ENCODE assay signal across 16 cellular contexts in the genomic region with DNA sequence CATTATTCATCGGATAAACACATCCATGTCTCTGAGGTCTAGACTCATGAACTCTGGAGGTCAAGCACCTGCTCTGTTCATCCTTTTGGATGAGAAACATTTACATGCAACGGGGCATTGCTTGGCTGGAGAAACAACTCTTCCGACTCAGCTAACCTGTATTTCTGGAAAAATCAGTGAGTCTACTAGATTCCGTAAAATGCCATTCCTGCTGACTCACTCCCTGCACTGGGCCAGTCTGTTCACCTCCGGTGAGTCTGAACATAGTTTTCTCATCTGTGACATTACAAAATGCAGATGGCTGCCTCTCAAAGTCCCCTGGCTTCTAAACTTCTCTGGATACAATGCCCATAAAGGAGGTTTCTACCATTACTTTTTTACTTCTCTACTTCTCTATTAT.
DNase-seq lines count a peak whose midpoint lies in the region; ATAC-seq, FAIRE-seq and TF ChIP-seq lines count a peak whose summit lies in the region.
"Had no signal": no experiment of that assay in that cellular context is flagged by ENCODE, and none has a peak within 500 bp of the region (broad histone marks: within the 10 kb centered on the region; RNA-seq: fewer than 3 reads in every experiment).

No MANE protein-coding gene starts in this region.

- H3K36me3 ChIP-seq in kidney (ENCODE audit: control insufficient read depth in 1 of 2, insufficient read depth in 2 of 2, low read length in 2 of 2) (no peaks in the 10 kb centered on the region), tibial nerve (no peaks in the 10 kb centered on the region)
- H3K36me3 ChIP-seq: BE2C had no signal

- TF ChIP-seq POLR2A in tibial nerve (IDR thresholded peaks at IDR 0.05), result no peak

- no peaks in the 10 kb centered on the region for H3K9me3 ChIP-seq in kidney (ENCODE audit: control insufficient read depth in 1 of 2, low read length in 2 of 2)
- H3K9me3 ChIP-seq in tibial nerve, result no peaks in the 10 kb centered on the region
- H3K9me3 ChIP-seq: BE2C had no signal

- no peaks in the 10 kb centered on the region for H3K27me3 ChIP-seq in tibial nerve
- H3K27me3 ChIP-seq: BE2C had no signal

- H3K27ac Mint-ChIP-seq in MCF 10A (ENCODE audit: low read depth, unreplicated experiment), result no peak overlapping the region
- peak overlapping the region; percentile 87 for H3K27ac Mint-ChIP-seq in type B pancreatic cell
- H3K27ac Mint-ChIP-seq: activated CD4-positive, alpha-beta memory T cell treated with anti-CD3 and anti-CD28 coated beads for 36 hours; activated T-cell treated with anti-CD3 and anti-CD28 coated beads, Interleukin-2, amount 50 U/mL, for 72 hours; dendritic cell treated with granulocyte-macrophage colony-stimulating factor and Interleukin-4, amounts not matched to agents 40 ng/mL and 50 ng/mL, for 4 days; stimulated activated effector memory CD8-positive, alpha-beta T cell treated with anti-CD3 and anti-CD28 coated beads, Interleukin-12 subunit alpha, Interleukin-12 subunit beta, amount 100 ng/mL, for 72 hours had no signal

- TF ChIP-seq CTCF in MCF 10A (IDR thresholded peaks at IDR 0.05; ENCODE audit: unreplicated experiment) (no peak), kidney (IDR thresholded peaks at IDR 0.05; ENCODE audit: borderline replicate concordance, extremely low read depth, insufficient read depth) (no peak), type B pancreatic cell (conservative IDR thresholded peaks at IDR 0.05) (no peak), tibial nerve (IDR thresholded peaks at IDR 0.05) (no peak)

- CTCF ChIA-PET in MCF 10A (lab: Yijun Ruan, JAX), result interaction anchor here (0.6 kb wide), 2 partner anchors 11 to 1095 kb away, joined by 3 to 4 read pairs; no protein-coding TSS in a partner anchor

- H3K27me3 Mint-ChIP-seq in MCF 10A (ENCODE audit: insufficient read depth, unreplicated experiment) (no peaks in the 10 kb centered on the region), type B pancreatic cell (no peaks in the 10 kb centered on the region)
- H3K27me3 Mint-ChIP-seq: activated CD4-positive, alpha-beta memory T cell treated with anti-CD3 and anti-CD28 coated beads for 36 hours; dendritic cell treated with granulocyte-macrophage colony-stimulating factor and Interleukin-4, amounts not matched to agents 40 ng/mL and 50 ng/mL, for 4 days had no signal

- H3K4me1 ChIP-seq in kidney (ENCODE audit: control insufficient read depth in 1 of 2, insufficient read depth in 1 of 2, low read depth in 1 of 2, low read length in 2 of 2), result peaks cover 3 to 41% of the 10 kb centered on the region in 2 donors
- peaks cover 0 to 10% (median 0%) of the 10 kb centered on the region in 4 donors for H3K4me1 ChIP-seq in tibial nerve
- H3K4me1 ChIP-seq: BE2C had no signal

- ATAC-seq in HG02763 (IDR thresholded peaks at IDR 0.05; ENCODE audit: unreplicated experiment) (no peak), HG03460 (IDR thresholded peaks at IDR 0.05; ENCODE audit: unreplicated experiment) (no peak)
- ATAC-seq: activated T-cell treated with anti-CD3 and anti-CD28 coated beads, Interleukin-2, amount 50 U/mL, for 72 hours; stimulated activated effector memory CD8-positive, alpha-beta T cell treated with anti-CD3 and anti-CD28 coated beads, Interleukin-12 subunit alpha, Interleukin-12 subunit beta, amount 100 ng/mL, for 72 hours had no signal

- H3K4me3 Mint-ChIP-seq in MCF 10A (ENCODE audit: unreplicated experiment), result no peak overlapping the region
- H3K4me3 Mint-ChIP-seq in type B pancreatic cell, result peak overlapping the region; percentile 59
- H3K4me3 Mint-ChIP-seq: activated CD4-positive, alpha-beta memory T cell treated with anti-CD3 and anti-CD28 coated beads for 36 hours; activated T-cell treated with anti-CD3 and anti-CD28 coated beads, Interleukin-2, amount 50 U/mL, for 72 hours; dendritic cell treated with granulocyte-macrophage colony-stimulating factor and Interleukin-4, amounts not matched to agents 40 ng/mL and 50 ng/mL, for 4 days; stimulated activated effector memory CD8-positive, alpha-beta T cell treated with anti-CD3 and anti-CD28 coated beads, Interleukin-12 subunit alpha, Interleukin-12 subunit beta, amount 100 ng/mL, for 72 hours had no signal

- peak overlapping the region; percentile 37 to 62 for H3K27ac ChIP-seq in kidney (ENCODE audit: low read depth in 2 of 2, low read length in 2 of 2)
- no peak overlapping the region for H3K27ac ChIP-seq in tibial nerve

- POLR2A ChIA-PET in MCF 10A (lab: Yijun Ruan, JAX), result interaction anchor here (0.6 to 2.9 kb wide), 5 partner anchors 9 to 185 kb away, joined by 3 to 9 read pairs (median 3); a partner anchor contains a TSS

- TF ChIP-seq EP300 in tibial nerve (IDR thresholded peaks at IDR 0.05), result no peak

- H3K36me3 Mint-ChIP-seq in MCF 10A (ENCODE audit: insufficient read depth, unreplicated experiment) (peaks cover 4% of the 10 kb centered on the region), type B pancreatic cell (no peaks in the 10 kb centered on the region)
- H3K36me3 Mint-ChIP-seq: activated CD4-positive, alpha-beta memory T cell treated with anti-CD3 and anti-CD28 coated beads for 36 hours; stimulated activated effector memory CD8-positive, alpha-beta T cell treated with anti-CD3 and anti-CD28 coated beads, Interleukin-12 subunit alpha, Interleukin-12 subunit beta, amount 100 ng/mL, for 72 hours had no signal

- WGBS in tibial nerve, 2 donors, result 68 to 81% methylated on average over 5 of the region's 5 CpGs

- H3K4me3 ChIP-seq in kidney (ENCODE audit: low read length in 2 of 2) (no peak overlapping the region), tibial nerve (no peak overlapping the region)

- peak; percentile 95 for DNase-seq in HT-29 (ENCODE audit: low spot score)
- DNase-seq in MCF 10A (ENCODE audit: unreplicated experiment), result peak; percentile 59
- DNase-seq in kidney, result no peak
- DNase-seq in type B pancreatic cell (ENCODE audit: extremely low spot score, unreplicated experiment), result no peak
- no peak for DNase-seq in tibial nerve (ENCODE audit: low spot score in 2 of 2)
- no peak for DNase-seq in GM19239 (ENCODE audit: insufficient read length, low spot score)
- DNase-seq: activated CD4-positive, alpha-beta memory T cell treated with anti-CD3 and anti-CD28 coated beads for 36 hours; activated T-cell treated with anti-CD3 and anti-CD28 coated beads, Interleukin-2, amount 50 U/mL, for 72 hours; BE2C; DMS153; NCI-H1417 treated with DMSO at 0.1 percent for 48 hours; NCI-H2227 treated with DMSO at 0.1 percent for 48 hours had no signal

- H3K9ac ChIP-seq in kidney (ENCODE audit: low read length in 2 of 2), result no peak overlapping the region

- no TSS peak for BruUV-seq in MCF 10A (replicated peaks; lab: Mats Ljungman, UMichigan)

- FAIRE-seq in kidney (lab: Jason Lieb, UNC) (no peak), GM19239 (lab: Jason Lieb, UNC) (no peak)

- intact Hi-C loops in MCF 10A (cut with micrococcal nuclease), result no loop called here
- intact Hi-C loops in kidney (cut with DNase I), result no loop called here

- H3K4me1 Mint-ChIP-seq in MCF 10A (ENCODE audit: insufficient read depth, unreplicated experiment), result peaks cover 33% of the 10 kb centered on the region
- peaks cover 5% of the 10 kb centered on the region for H3K4me1 Mint-ChIP-seq in type B pancreatic cell (ENCODE audit: unreplicated experiment)
- H3K4me1 Mint-ChIP-seq: stimulated activated effector memory CD8-positive, alpha-beta T cell treated with anti-CD3 and anti-CD28 coated beads, Interleukin-12 subunit alpha, Interleukin-12 subunit beta, amount 100 ng/mL, for 72 hours had no signal

- H3K9me3 Mint-ChIP-seq in MCF 10A (ENCODE audit: unreplicated experiment), result no peaks in the 10 kb centered on the region
- H3K9me3 Mint-ChIP-seq in type B pancreatic cell, result no peaks in the 10 kb centered on the region
- H3K9me3 Mint-ChIP-seq: activated CD4-positive, alpha-beta memory T cell treated with anti-CD3 and anti-CD28 coated beads for 36 hours; activated T-cell treated with anti-CD3 and anti-CD28 coated beads, Interleukin-2, amount 50 U/mL, for 72 hours; dendritic cell treated with granulocyte-macrophage colony-stimulating factor and Interleukin-4, amounts not matched to agents 40 ng/mL and 50 ng/mL, for 4 days; stimulated activated effector memory CD8-positive, alpha-beta T cell treated with anti-CD3 and anti-CD28 coated beads, Interleukin-12 subunit alpha, Interleukin-12 subunit beta, amount 100 ng/mL, for 72 hours had no signal

Comparison
In these comparisons a context has a peak if more than half of its experiments do, and no peak if none do; other contexts are left out.
1. DNase-seq: peak in HT-29 (single experiment) and MCF 10A (single experiment); none in kidney (single experiment), type B pancreatic cell (single experiment), tibial nerve (0 of 2) and GM19239 (single experiment).
2. H3K27ac ChIP-seq: peak in kidney (2 of 2); none in tibial nerve (0 of 4).